Comparison of ENCODE assay signal across 8 cellular contexts in genomic region chr22:29205260-29205597, GRCh38. TPM values are rescaled to one million over a fixed set of nuclear protein-coding genes. Genes with fewer than 3 reads are reported as not detected.
DNase-seq lines count a peak whose midpoint lies in the region; ATAC-seq, FAIRE-seq and TF ChIP-seq lines count a peak whose summit lies in the region.

No MANE protein-coding gene starts in this region.

- WGBS in heart left ventricle, 4 donors, result 72 to 74% (median 72%) methylated on average over 11 of the region's 11 CpGs
- WGBS in GM12878 (ENCODE audit: insufficient coverage, insufficient replicate concordance, low lambda C conversion rate, missing lambda C conversion rate), result 73% methylated on average over 11 of the region's 11 CpGs
- 69% methylated on average over 11 of the region's 11 CpGs for WGBS in urinary bladder

- ATAC-seq in heart left ventricle (no peak), Right ventricle myocardium inferior (no peak), GM12878 (no peak), memory B cell (ENCODE audit: low read depth) (no peak)

- no peak overlapping the region for H3K27ac ChIP-seq in heart left ventricle
- peak overlapping the region; percentile 42; the same call in 1 of the 2 replicates for H3K27ac ChIP-seq in GM12878 (ENCODE audit: control insufficient read depth, insufficient read depth)
- H3K27ac ChIP-seq in urinary bladder (ENCODE audit: low read depth), result no peak overlapping the region

- POLR2A ChIA-PET in GM12878 (lab: Charles Lee), result interaction anchor here (0.6 to 15.3 kb wide), 8 partner anchors 9 to 312 kb away, joined by 3 to 239 read pairs (median 3); no protein-coding TSS in a partner anchor

- RAD21 ChIA-PET in GM12878 (lab: Charles Lee; ENCODE audit: unreplicated experiment), result interaction anchor here (0.9 to 10.8 kb wide), 7 partner anchors 12 to 170 kb away, joined by 3 to 153 read pairs (median 6); partner anchors contain the start of gene KREMEN1

- SMC1A ChIA-PET in GM12878 (lab: Charles Lee; ENCODE audit: uncharacterized antibody, unreplicated experiment), result interaction anchor here (0.8 to 16.1 kb wide), 6 partner anchors 12 to 406 kb away, joined by 3 to 165 read pairs (median 6); no protein-coding TSS in a partner anchor

- H3K27ac Mint-ChIP-seq in memory B cell, result no peak overlapping the region
- H3K27ac Mint-ChIP-seq in activated naive CD4-positive, alpha-beta T cell treated with anti-CD3 and anti-CD28 coated beads, Interleukin-2, amount 10 ng/mL, durations not matched to agents 7 days and 5 days, result no peak overlapping the region

- H3K9ac ChIP-seq in GM12878 (ENCODE audit: control insufficient read depth, insufficient read depth, low read length), result peak overlapping the region; percentile 66

- peaks cover 41% of the 10 kb centered on the region for H3K27me3 Mint-ChIP-seq in memory B cell
- peaks cover 94% of the 10 kb centered on the region for H3K27me3 Mint-ChIP-seq in activated naive CD4-positive, alpha-beta T cell treated with anti-CD3 and anti-CD28 coated beads, Interleukin-2, amount 10 ng/mL, durations not matched to agents 7 days and 5 days

- TF ChIP-seq CTCF in heart left ventricle (IDR thresholded peaks at IDR 0.05) (no peak), GM12878 (IDR thresholded peaks at IDR 0.05 in 2 of 3, conservative IDR thresholded peaks at IDR 0.05 in 1 of 3; ENCODE audit: control insufficient read depth in 2 of 3, extremely low read depth in 1 of 3, insufficient read depth in 1 of 3, low read depth in 3 of 3, low read length in 3 of 3) (no peak)

- peak overlapping the region; percentile 91 for H3K4me2 ChIP-seq in GM12878 (ENCODE audit: control insufficient read depth, insufficient read depth)

- DNase-seq in heart left ventricle (no peak), Right ventricle myocardium inferior (ENCODE audit: missing footprints) (no peak), GM12878 (ENCODE audit: low read depth, low spot score) (no peak), memory B cell (ENCODE audit: low spot score in 2 of 2) (no peak), NCI-H128 (lab: John Stamatoyannopoulos, UW; ENCODE audit: unreplicated experiment) (no peak), HT-29 (ENCODE audit: low spot score) (no peak)
- no peak for DNase-seq in activated naive CD4-positive, alpha-beta T cell treated with anti-CD3 and anti-CD28 coated beads, Interleukin-2, amount 10 ng/mL, durations not matched to agents 7 days and 5 days

- no peaks in the 10 kb centered on the region for H3K9me3 Mint-ChIP-seq in memory B cell
- no peaks in the 10 kb centered on the region for H3K9me3 Mint-ChIP-seq in activated naive CD4-positive, alpha-beta T cell treated with anti-CD3 and anti-CD28 coated beads, Interleukin-2, amount 10 ng/mL, durations not matched to agents 7 days and 5 days

- TF ChIP-seq RAD21 in GM12878 (IDR thresholded peaks at IDR 0.05; ENCODE audit: insufficient read depth, low read depth, low read length), result no peak

- in situ Hi-C loops in GM12878 (cut with MboI), result no loop called here

- H3K79me2 ChIP-seq in GM12878 (ENCODE audit: control insufficient read depth, insufficient read depth, low read length), result peaks cover 51% of the 10 kb centered on the region

- peaks cover 0 to 17% (median 0%) of the 10 kb centered on the region in 9 donors for H3K27me3 ChIP-seq in heart left ventricle
- H3K27me3 ChIP-seq in GM12878 (replicated peaks in 1 of 2; ENCODE audit: control insufficient read depth in 2 of 2, insufficient read depth in 2 of 2, low read length in 1 of 2), result no peaks in the 10 kb centered on the region; a peak in 1 of 4 replicates

- TF ChIP-seq EP300 in GM12878 (IDR thresholded peaks at IDR 0.05; ENCODE audit: borderline replicate concordance in 1 of 2, control insufficient read depth in 1 of 2, low read depth in 2 of 2, low read length in 2 of 2), result no peak

- peak overlapping the region; percentile 49 for H3K4me3 Mint-ChIP-seq in memory B cell
- H3K4me3 Mint-ChIP-seq in activated naive CD4-positive, alpha-beta T cell treated with anti-CD3 and anti-CD28 coated beads, Interleukin-2, amount 10 ng/mL, durations not matched to agents 7 days and 5 days, result no peak overlapping the region

- CTCF ChIA-PET in GM12878 (lab: Yijun Ruan, JAX), result interaction anchor here (0.6 to 6.7 kb wide), 12 partner anchors 8 to 68 kb away, joined by 3 to 78 read pairs (median 5); no protein-coding TSS in a partner anchor
- CTCF ChIA-PET in activated naive CD4-positive, alpha-beta T cell treated with anti-CD3 and anti-CD28 coated beads, Interleukin-2, amount 10 ng/mL, durations not matched to agents 7 days and 5 days (lab: Charles Lee), result interaction anchor here (1.0 to 2.7 kb wide), 2 partner anchors 40 to 51 kb away, joined by 3 to 10 read pairs; no protein-coding TSS in a partner anchor

- H3K9me3 ChIP-seq in heart left ventricle, result no peaks in the 10 kb centered on the region
- no peaks in the 10 kb centered on the region for H3K9me3 ChIP-seq in GM12878 (replicated peaks; ENCODE audit: control insufficient read depth, insufficient read depth, low read length)

- H4K20me1 ChIP-seq in GM12878 (ENCODE audit: control insufficient read depth, insufficient read depth), result no peaks in the 10 kb centered on the region

- intact Hi-C loops in heart left ventricle (cut with DNase I), result loop anchor here in 1 of 10 donors (5.0 kb wide), 1 partner anchor 37 kb away; no protein-coding TSS in a partner anchor
- intact Hi-C loops in Right ventricle myocardium inferior (cut with DNase I), result no loop called here
- intact Hi-C loops in GM12878 (cut with micrococcal nuclease; ENCODE audit: unreplicated experiment), result no loop called here

- peak overlapping the region; percentile 30; the same call in 1 of the 2 replicates for H2AFZ ChIP-seq in GM12878 (ENCODE audit: control insufficient read depth, low read depth, low read length)

- no peak for TF ChIP-seq POLR2A in heart left ventricle (IDR thresholded peaks at IDR 0.05)
- no peak for TF ChIP-seq POLR2A in GM12878 (IDR thresholded peaks at IDR 0.05; ENCODE audit: low read depth, low read length)

- BruUV-seq in GM12878 (replicated peaks; lab: Mats Ljungman, UMichigan), result no TSS peak

- peak overlapping the region in 10 of 12 donors; percentile 23 to 65 (median 50) for H3K4me3 ChIP-seq in heart left ventricle
- peak overlapping the region; percentile 32 for H3K4me3 ChIP-seq in GM12878
- peak overlapping the region; percentile 61 for H3K4me3 ChIP-seq in urinary bladder (ENCODE audit: low read depth, low read length)

- H3K4me1 Mint-ChIP-seq in memory B cell, result peaks cover 16% of the 10 kb centered on the region
- peaks cover 22% of the 10 kb centered on the region for H3K4me1 Mint-ChIP-seq in activated naive CD4-positive, alpha-beta T cell treated with anti-CD3 and anti-CD28 coated beads, Interleukin-2, amount 10 ng/mL, durations not matched to agents 7 days and 5 days

- H3K4me1 ChIP-seq in heart left ventricle (peaks cover 0 to 29% (median 19%) of the 10 kb centered on the region in 12 donors), GM12878 (ENCODE audit: control insufficient read depth, insufficient read depth, low read length) (peaks cover 49% of the 10 kb centered on the region), urinary bladder (ENCODE audit: insufficient read depth) (no peaks in the 10 kb centered on the region)

- H3K36me3 ChIP-seq in heart left ventricle (no peaks in the 10 kb centered on the region), GM12878 (ENCODE audit: control insufficient read depth in 2 of 2, insufficient read depth in 2 of 2, low read length in 1 of 2) (no peaks in the 10 kb centered on the region; a peak in 1 of 4 replicates), urinary bladder (ENCODE audit: insufficient read depth) (no peaks in the 10 kb centered on the region)

- no peaks in the 10 kb centered on the region for H3K36me3 Mint-ChIP-seq in memory B cell
- no peaks in the 10 kb centered on the region for H3K36me3 Mint-ChIP-seq in activated naive CD4-positive, alpha-beta T cell treated with anti-CD3 and anti-CD28 coated beads, Interleukin-2, amount 10 ng/mL, durations not matched to agents 7 days and 5 days

- FAIRE-seq in GM12878 (lab: Jason Lieb, UNC), result no peak

TF ChIP-seq in GM12878, 131 proteins besides CTCF, POLR2A, EP300 and RAD21 (continues in another document):
- TF ChIP-seq HDAC2 (IDR thresholded peaks at IDR 0.05) (no peak), EED (IDR thresholded peaks at IDR 0.05; ENCODE audit: low read depth) (no peak)

RNA-seq across cellular contexts. Expression of gene EMID1, which starts 0.5 kb away (rescaled TPM):
- 1 to 10 TPM in 2 of 9 donors, under 1 TPM in 6, not detected in 1; 0.16 to 1.5 (median 0.32) TPM for total RNA-seq in heart left ventricle
- polyA plus RNA-seq in heart left ventricle, result under 1 TPM in 1 of 2 donors, not detected in 1; 0.43 TPM
- total RNA-seq in Right ventricle myocardium inferior, result 0.43 TPM
- 185 and 191 TPM in 2 replicates for total RNA-seq in GM12878 (2013; cell fraction: nucleolus; rRNA removed)
- total RNA-seq in GM12878 (2014; rRNA removed), result 12.0 and 19.4 TPM in 2 replicates
- 4.3 and 5.8 TPM in 2 replicates for total RNA-seq in GM12878 (2014; rRNA removed; fragmentation: Illumina TruSeq; extraction: Trizol)
- 17.5 and 18.3 TPM in 2 replicates for total RNA-seq in GM12878 (2021)
- polyA plus RNA-seq in GM12878 (2011; ENCODE audit: low read depth), result 2.5 TPM
- 29.3 and 60.3 TPM in 2 replicates for polyA plus RNA-seq in GM12878 (2011; rRNA removed)
- polyA plus RNA-seq in GM12878 (2011; cell fraction: cytosol; rRNA removed), result 73.9 and 121 TPM in 2 replicates
- 196 and 245 TPM in 2 replicates for polyA plus RNA-seq in GM12878 (2011; cell fraction: nucleus; rRNA removed)
- polyA plus RNA-seq in GM12878 (2012), result 7.6 and 8.4 TPM in 2 replicates
- 0.54 and 2.3 TPM in 2 replicates for polyA plus RNA-seq in GM12878 (2014; fragmentation: Illumina TruSeq; extraction: Trizol)
- polyA plus RNA-seq in GM12878 (2014; fragmentation: Nextera tagmentation; extraction: Ambion mirVana), result 1 to 10 TPM; 1.2 to 2.3 TPM
- 20.7 and 23.8 TPM in 2 replicates for polyA plus RNA-seq in GM12878 (2014; rRNA removed)
- 10 to 100 TPM in 1 of 2 experiments, 1 to 10 TPM in 1; 10.0 to 13.9 TPM for polyA plus RNA-seq in GM12878 (2016; fragmentation: Nextera tagmentation; extraction: Ambion mirVana)
- polyA minus RNA-seq in GM12878 (2011; rRNA and poly(A)+ RNA removed), result 53.3 and 85.9 TPM in 2 replicates
- polyA minus RNA-seq in GM12878 (2011; cell fraction: cytosol; rRNA and poly(A)+ RNA removed), result 22.1 and 26.0 TPM in 2 replicates
- polyA minus RNA-seq in GM12878 (2011; cell fraction: nucleus; rRNA and poly(A)+ RNA removed), result 59.2 and 86.3 TPM in 2 replicates
- 9.4 TPM for total RNA-seq in urinary bladder
- 7.0 TPM for polyA plus RNA-seq in urinary bladder
- 1.5 TPM in 1 of 2 replicates, not detected in the other for total RNA-seq in HT-29 (2014; rRNA removed; shearing (Covaris generic))
